In genomic region chr7:134669845-134670373, GRCh38 we compare ENCODE assay signal across 8 cellular contexts. TPM values are rescaled to one million over a fixed set of nuclear protein-coding genes. Genes with fewer than 3 reads are reported as not detected.
DNase-seq lines count a peak whose midpoint lies in the region; ATAC-seq, FAIRE-seq and TF ChIP-seq lines count a peak whose summit lies in the region.
"Had no signal": no experiment of that assay in that cellular context is flagged by ENCODE, and none has a peak within 500 bp of the region (broad histone marks: within the 10 kb centered on the region; RNA-seq: fewer than 3 reads in every experiment).

No MANE protein-coding gene starts in this region.

- DNase-seq in GM19239 (ENCODE audit: insufficient read length, low spot score) = peak; percentile 14
- DNase-seq in HTR-8/SVneo (ENCODE audit: insufficient read length, low spot score) = peak; percentile 58
- peak; percentile 88 for DNase-seq in islet precursor cell
- peak; percentile 20 for DNase-seq in stimulated activated CD8-positive, alpha-beta memory T cell treated with anti-CD3 and anti-CD28 coated beads, Interleukin-15, amount 100 ng/mL, for 24 hours (ENCODE audit: low read depth)
- DNase-seq in CD14-positive monocyte (ENCODE audit: low spot score) = no peak

- FAIRE-seq in GM19239 (lab: Jason Lieb, UNC) (peak; percentile 84), HTR-8/SVneo (lab: Jason Lieb, UNC) (peak; percentile 20)
- FAIRE-seq: endometrium had no signal

- peaks cover 70% of the 10 kb centered on the region for H3K4me1 Mint-ChIP-seq in activated naive CD4-positive, alpha-beta T cell treated with anti-CD3 and anti-CD28 coated beads, Interleukin-2, amount 50 U/mL, for 24 hours
- peaks cover 12% of the 10 kb centered on the region for H3K4me1 Mint-ChIP-seq in CD14-positive monocyte

- intact Hi-C loops in CD14-positive monocyte (cut with micrococcal nuclease) = no loop called here

- no peaks in the 10 kb centered on the region for H3K9me3 Mint-ChIP-seq in activated naive CD4-positive, alpha-beta T cell treated with anti-CD3 and anti-CD28 coated beads, Interleukin-2, amount 50 U/mL, for 24 hours
- peaks cover 0 to 5% (median 2%) of the 10 kb centered on the region in 7 donors for H3K9me3 Mint-ChIP-seq in CD14-positive monocyte

- no peaks in the 10 kb centered on the region for H3K27me3 Mint-ChIP-seq in activated naive CD4-positive, alpha-beta T cell treated with anti-CD3 and anti-CD28 coated beads, Interleukin-2, amount 50 U/mL, for 24 hours
- H3K27me3 Mint-ChIP-seq in CD14-positive monocyte (ENCODE audit: low read depth in 3 of 3) = peaks cover 0 to 2% (median 0%) of the 10 kb centered on the region in 3 donors

- H3K27ac Mint-ChIP-seq in activated naive CD4-positive, alpha-beta T cell treated with anti-CD3 and anti-CD28 coated beads, Interleukin-2, amount 50 U/mL, for 24 hours = peak overlapping the region; percentile 91
- peak overlapping the region in 1 of 7 donors; percentile 10 for H3K27ac Mint-ChIP-seq in CD14-positive monocyte

- H3K4me3 Mint-ChIP-seq in activated naive CD4-positive, alpha-beta T cell treated with anti-CD3 and anti-CD28 coated beads, Interleukin-2, amount 50 U/mL, for 24 hours = peak overlapping the region; percentile 38
- no peak overlapping the region for H3K4me3 Mint-ChIP-seq in CD14-positive monocyte

- peak; percentile 97 for ATAC-seq in SK-N-SH treated with all-trans-retinoic acid at 6 μM for 48 hours

- peaks cover 17% of the 10 kb centered on the region for H3K36me3 Mint-ChIP-seq in activated naive CD4-positive, alpha-beta T cell treated with anti-CD3 and anti-CD28 coated beads, Interleukin-2, amount 50 U/mL, for 24 hours
- peaks cover 19 to 20% of the 10 kb centered on the region in 2 donors for H3K36me3 Mint-ChIP-seq in CD14-positive monocyte

- no peak for TF ChIP-seq CTCF in CD14-positive monocyte (IDR thresholded peaks at IDR 0.05)

TF ChIP-seq in SK-N-SH treated with all-trans-retinoic acid at 6 μM for 48 hours, 23 proteins besides CTCF, POLR2A, EP300 and RAD21:
- TF ChIP-seq TSHZ2 (CRISPR knock-in tag; IDR thresholded peaks at IDR 0.05) = 0 out of 2 replicates have a peak, but pooled peaks have one; percentile 10
- no peak for TF ChIP-seq PATZ1 (CRISPR knock-in tag; IDR thresholded peaks at IDR 0.05; ENCODE audit: borderline replicate concordance)

RNA-seq across cellular contexts. Expression of gene BPGM, which starts 23.3 kb away (rescaled TPM):
- 10 to 100 TPM; 18.4 to 20.6 TPM for polyA plus RNA-seq in CD14-positive monocyte
